21 cellular contexts compared by ENCODE assay signal in the genomic region with DNA sequence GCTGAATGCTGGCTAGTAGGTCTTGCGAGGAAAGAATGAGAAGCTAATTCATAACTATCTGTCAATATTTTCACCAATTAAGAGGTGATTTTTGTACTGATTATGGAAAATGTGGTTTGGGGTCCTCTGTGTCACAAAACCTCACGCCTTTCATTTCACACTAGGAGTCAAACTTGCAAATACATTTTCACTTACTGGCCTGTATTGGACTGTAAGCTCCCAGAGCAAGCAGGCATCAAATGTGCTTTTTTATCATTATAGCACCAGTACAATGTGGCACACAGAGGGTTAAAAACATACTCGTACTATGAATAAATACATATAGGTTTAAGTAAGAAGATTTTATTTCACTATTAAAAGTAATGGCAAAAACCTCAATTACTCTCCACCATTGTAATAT. TPM values are rescaled to one million over a fixed set of nuclear protein-coding genes. Genes with fewer than 3 reads are reported as not detected.
DNase-seq lines count a peak whose midpoint lies in the region; ATAC-seq, FAIRE-seq and TF ChIP-seq lines count a peak whose summit lies in the region.
"Had no signal": no experiment of that assay in that cellular context is flagged by ENCODE, and none has a peak within 500 bp of the region (broad histone marks: within the 10 kb centered on the region; RNA-seq: fewer than 3 reads in every experiment).

No MANE protein-coding gene starts in this region.

- no peak for TF ChIP-seq POLR2A in K562 (conservative IDR thresholded peaks at IDR 0.05)
- TF ChIP-seq POLR2A in spleen (IDR thresholded peaks at IDR 0.05): no peak

- H4K20me1 ChIP-seq in K562 (replicated peaks; ENCODE audit: control insufficient read depth, insufficient read depth, low read length): no peaks in the 10 kb centered on the region

- no peak for FAIRE-seq in K562 (lab: Jason Lieb, UNC)

- no peak overlapping the region for H3K4me3 ChIP-seq in K562
- H3K4me3 ChIP-seq in spleen: no peak overlapping the region
- H3K4me3 ChIP-seq: SJSA1 had no signal

- H3K27ac ChIP-seq in K562 (ENCODE audit: extremely low read depth, low read depth, low read length): no peak overlapping the region
- no peak overlapping the region for H3K27ac ChIP-seq in spleen
- H3K27ac ChIP-seq: SJSA1 had no signal

- TF ChIP-seq CTCF in K562 (IDR thresholded peaks at IDR 0.05 in 2 of 3, conservative IDR thresholded peaks at IDR 0.05 in 1 of 3; ENCODE audit: insufficient read depth in 2 of 3, low read depth in 1 of 3, low read length in 3 of 3) (no peak), spleen (IDR thresholded peaks at IDR 0.05 in 8 of 11, conservative IDR thresholded peaks at IDR 0.05 in 3 of 11) (no peak)

- DNase-seq in SIG-M5 treated with dmso at 0.1 percent for 504 hours (lab: John Stamatoyannopoulos, UW; ENCODE audit: unreplicated experiment) (peak; percentile 23), SIG-M5 (lab: John Stamatoyannopoulos, UW) (no peak), KBM-7 (peak; percentile 47), NCI-H748 treated with DMSO at 0.1 percent for 48 hours (lab: John Stamatoyannopoulos, UW) (peak; percentile 5), K562 (ENCODE audit: extremely low read depth in 1 of 4, low spot score in 3 of 4) (no peak), mucosa of gallbladder (ENCODE audit: low spot score) (no peak), spleen (no peak), midbrain (lab: John Stamatoyannopoulos, UW) (no peak)
- DNase-seq: CD4-positive, alpha-beta memory T cell; DMS153; GF-D8; H7; HFFc6; Karpas-422; MM.1S; NCI-H2171; NCI-H446; NCI-H526 treated with DMSO at 0.1 percent for 48 hours; T-cell had no signal

- peaks cover 4 to 10% of the 10 kb centered on the region in 2 experiments; a peak in 4 of 5 replicates for H3K4me1 ChIP-seq in K562 (replicated peaks in 1 of 2; ENCODE audit: control insufficient read depth in 2 of 2, insufficient read depth in 2 of 2, low read length in 2 of 2)
- no peaks in the 10 kb centered on the region for H3K4me1 ChIP-seq in spleen
- H3K4me1 ChIP-seq: SJSA1 had no signal

- no peaks in the 10 kb centered on the region for H3K36me3 ChIP-seq in K562 (ENCODE audit: control insufficient read depth, insufficient read depth, low read length)
- no peaks in the 10 kb centered on the region for H3K36me3 ChIP-seq in spleen
- H3K36me3 ChIP-seq: SJSA1 had no signal

- no peak overlapping the region for H3K9ac ChIP-seq in K562 (ENCODE audit: insufficient read depth in 1 of 2, low read depth in 2 of 2, low read length in 2 of 2)

- H3K27me3 ChIP-seq in K562 (ENCODE audit: control insufficient read depth in 2 of 2, insufficient read depth in 2 of 2, low read length in 2 of 2): no peaks in the 10 kb centered on the region
- no peaks in the 10 kb centered on the region for H3K27me3 ChIP-seq in spleen (replicated peaks in 1 of 7)
- H3K27me3 ChIP-seq: SJSA1 had no signal

- H3K9me3 ChIP-seq in K562 (replicated peaks; ENCODE audit: control insufficient read depth, insufficient read depth, low read depth, low read length): peaks cover 11% of the 10 kb centered on the region
- H3K9me3 ChIP-seq in spleen: no peaks in the 10 kb centered on the region
- H3K9me3 ChIP-seq: SJSA1 had no signal

- POLR2A ChIA-PET in K562 (lab: Yijun Ruan, JAX): interaction anchor here (0.6 to 0.9 kb wide), 2 partner anchors 121 to 1033 kb away, joined by 3 to 5 read pairs; no protein-coding TSS in a partner anchor

- H3K9me1 ChIP-seq in K562 (ENCODE audit: control insufficient read depth, insufficient read depth, low read length): no peaks in the 10 kb centered on the region

- CTCF ChIA-PET in K562 (lab: Yijun Ruan, JAX; ENCODE audit: low intra/inter-chr PET ratio): no interaction called here

- intact Hi-C loops in K562 (cut with micrococcal nuclease): no loop called here
- intact Hi-C loops in spleen (cut with DNase I; ENCODE audit: low total_unique reads): no loop called here

- 43% methylated on average over 3 of the region's 3 CpGs for WGBS in K562 (ENCODE audit: insufficient coverage, low coverage, missing lambda C conversion rate)
- WGBS in spleen, 5 donors: 53 to 87% (median 73%) methylated on average over 3 of the region's 3 CpGs

- BruUV-seq in K562 (replicated peaks; lab: Mats Ljungman, UMichigan): no TSS peak

- no peaks in the 10 kb centered on the region for H3K79me2 ChIP-seq in K562 (ENCODE audit: control insufficient read depth, insufficient read depth, low read length)

- TF ChIP-seq RAD21 in K562 (CRISPR knock-in tag; conservative IDR thresholded peaks at IDR 0.05 in 1 of 2, IDR thresholded peaks at IDR 0.05 in 1 of 2): no peak

- H2AFZ ChIP-seq in K562 (ENCODE audit: low read depth, low read length): peak overlapping the region; percentile 9; the same call in 1 of the 2 replicates

- H3K4me2 ChIP-seq in K562 (ENCODE audit: insufficient read depth, low read length): no peak overlapping the region

- in situ Hi-C loops in KBM-7 (cut with MboI; ENCODE audit: low pct_unique_long_range_greater_than_20kb, low sequenced_read_pairs) (loop anchor here (25.0 kb wide), 1 partner anchor 138 kb away; no protein-coding TSS in a partner anchor), K562 (cut with MboI) (loop anchor here (25.0 kb wide), 1 partner anchor 438 kb away; no protein-coding TSS in a partner anchor)

- no peak for TF ChIP-seq EP300 in K562 (IDR thresholded peaks at IDR 0.05; ENCODE audit: low read length)

- ATAC-seq in K562: no peak
- ATAC-seq: T-cell had no signal

TF ChIP-seq in K562, 482 proteins besides CTCF, POLR2A, EP300 and RAD21:
- TF ChIP-seq, protein P1, sequence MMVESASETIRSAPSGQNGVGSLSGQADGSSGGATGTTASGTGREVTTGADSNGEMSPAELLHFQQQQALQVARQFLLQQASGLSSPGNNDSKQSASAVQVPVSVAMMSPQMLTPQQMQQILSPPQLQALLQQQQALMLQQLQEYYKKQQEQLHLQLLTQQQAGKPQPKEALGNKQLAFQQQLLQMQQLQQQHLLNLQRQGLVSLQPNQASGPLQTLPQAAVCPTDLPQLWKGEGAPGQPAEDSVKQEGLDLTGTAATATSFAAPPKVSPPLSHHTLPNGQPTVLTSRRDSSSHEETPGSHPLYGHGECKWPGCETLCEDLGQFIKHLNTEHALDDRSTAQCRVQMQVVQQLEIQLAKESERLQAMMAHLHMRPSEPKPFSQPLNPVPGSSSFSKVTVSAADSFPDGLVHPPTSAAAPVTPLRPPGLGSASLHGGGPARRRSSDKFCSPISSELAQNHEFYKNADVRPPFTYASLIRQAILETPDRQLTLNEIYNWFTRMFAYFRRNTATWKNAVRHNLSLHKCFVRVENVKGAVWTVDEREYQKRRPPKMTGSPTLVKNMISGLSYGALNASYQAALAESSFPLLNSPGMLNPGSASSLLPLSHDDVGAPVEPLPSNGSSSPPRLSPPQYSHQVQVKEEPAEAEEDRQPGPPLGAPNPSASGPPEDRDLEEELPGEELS (CRISPR knock-in tag; IDR thresholded peaks at IDR 0.05; ENCODE audit: borderline replicate concordance): 0 out of 2 replicates have a peak, but pooled peaks have one; percentile 44
- no peak for TF ChIP-seq PPARD (CRISPR knock-in tag; IDR thresholded peaks at IDR 0.05)

RNA-seq across cellular contexts. Expression of gene ABCB11, which starts 56.8 kb away (rescaled TPM):
- 0.09 and 0.25 TPM in 2 replicates for total RNA-seq in K562 (2011; cell fraction: chromatin; rRNA removed; ENCODE audit: low replicate concordance)
- total RNA-seq in K562 (2011; cell fraction: nucleolus; rRNA removed): 0.13 and 0.17 TPM in 2 replicates
- total RNA-seq in K562 (2011; cell fraction: nucleoplasm; rRNA removed): not detected in 2 replicates
- total RNA-seq in K562 (2014; rRNA removed): 0.08 and 0.23 TPM in 2 replicates
- total RNA-seq in K562 (2014; rRNA removed; fragmentation: Illumina TruSeq; extraction: Trizol): 0.10 and 0.11 TPM in 2 replicates
- 0.30 and 0.51 TPM in 2 replicates for total RNA-seq in K562 (2015; rRNA removed; fragmentation: Illumina TruSeq; extraction: Trizol)
- total RNA-seq in K562 (2021): 0.18 and 0.25 TPM in 2 replicates
- 0.03 and 0.06 TPM in 2 replicates for polyA plus RNA-seq in K562 (2011; rRNA removed)
- 0.01 TPM in 2 replicates for polyA plus RNA-seq in K562 (2011; cell fraction: cytosol; rRNA removed)
- polyA plus RNA-seq in K562 (2011; cell fraction: nucleus; rRNA removed): 0.07 and 0.09 TPM in 2 replicates
- 0.12 and 0.40 TPM in 2 replicates for polyA plus RNA-seq in K562 (2012)
- 0.09 and 0.10 TPM in 2 replicates for polyA plus RNA-seq in K562 (2014; fragmentation: Illumina TruSeq; extraction: Trizol)
- polyA plus RNA-seq in K562 (2014; fragmentation: Nextera tagmentation; extraction: Ambion mirVana): under 1 TPM in 1 of 2 experiments, not detected in 1; 0.06 TPM
- 0.04 and 0.08 TPM in 2 replicates for polyA plus RNA-seq in K562 (2014; rRNA removed)
- polyA minus RNA-seq in K562 (2011; rRNA and poly(A)+ RNA removed): 0.04 and 0.06 TPM in 2 replicates
- polyA minus RNA-seq in K562 (2011; cell fraction: cytosol; rRNA and poly(A)+ RNA removed): not detected in 2 replicates
- 0.11 and 0.13 TPM in 2 replicates for polyA minus RNA-seq in K562 (2011; cell fraction: nucleus; rRNA and poly(A)+ RNA removed)
- total RNA-seq in mucosa of gallbladder: 0.23 TPM
- under 1 TPM in 4 of 7 donors, not detected in 3; 0.10 to 0.32 (median 0.24) TPM for total RNA-seq in spleen
- polyA plus RNA-seq in spleen: under 1 TPM; 0.03 to 0.12 (median 0.07) TPM
- total RNA-seq: CD4-positive, alpha-beta memory T cell; SJSA1 had no signal
- polyA plus RNA-seq: BJ; CD4-positive, alpha-beta memory T cell had no signal

Comparison
In these comparisons a context has a peak if more than half of its experiments do, and no peak if none do; other contexts are left out.
1. DNase-seq: peak in SIG-M5 treated with dmso at 0.1 percent for 504 hours (single experiment), KBM-7 (single experiment) and NCI-H748 treated with DMSO at 0.1 percent for 48 hours (single experiment); none in SIG-M5 (single experiment), K562 (0 of 4), mucosa of gallbladder (single experiment), spleen (single experiment) and midbrain (single experiment).